ENCODE assay signal across 8 cellular contexts in genomic region chr9:137619240-137620090, GRCh38. TPM values are rescaled to one million over a fixed set of nuclear protein-coding genes. Genes with fewer than 3 reads are reported as not detected.
DNase-seq lines count a peak whose midpoint lies in the region; ATAC-seq and TF ChIP-seq lines count a peak whose summit lies in the region.

No MANE protein-coding gene starts in this region.

- intact Hi-C loops in adrenal gland (cut with DNase I) = no loop called here
- intact Hi-C loops in sciatic nerve (cut with DNase I) = no loop called here

- peaks cover 25 to 31% of the 10 kb centered on the region in 2 experiments for H3K4me1 Mint-ChIP-seq in H9

- peaks cover 5% of the 10 kb centered on the region for H3K23me2 ChIP-seq in H9 (ENCODE audit: insufficient read length, low read depth, low read length, poor library complexity, severe bottlenecking)

- H3K9me3 Mint-ChIP-seq in H9 = no peaks in the 10 kb centered on the region

- peak overlapping the region; percentile 7 for H3K18ac ChIP-seq in H9 (ENCODE audit: insufficient read length, low read depth, low read length)

- peak overlapping the region; percentile 66 to 91 (median 90) for H3K27ac Mint-ChIP-seq in H9

- H2BK20ac ChIP-seq in H9 (ENCODE audit: low read depth, low read length, poor library complexity, severe bottlenecking) = no peak overlapping the region

- H2AFZ ChIP-seq in H9 (ENCODE audit: low read length) = no peak overlapping the region

- H3K23ac ChIP-seq in H9 (ENCODE audit: insufficient read length, low read depth, low read length) = no peak overlapping the region

- H2BK12ac ChIP-seq in H9 (ENCODE audit: insufficient read length, low read depth, low read length) = no peak overlapping the region

- H3K4me3 ChIP-seq in NB4 (ENCODE audit: low read depth, low read length) (peak overlapping the region; percentile 93), adrenal gland (peak overlapping the region in 3 of 4 donors; percentile 67 to 96 (median 74))

- H3K27ac ChIP-seq in H9 (ENCODE audit: insufficient read length, low read depth, low read length) (no peak overlapping the region), adrenal gland (peak overlapping the region; percentile 40 to 99 (median 80))

- no peaks in the 10 kb centered on the region for H4K20me1 ChIP-seq in H9 (ENCODE audit: control insufficient read depth, insufficient read depth, insufficient read length)

- H3K79me2 ChIP-seq in H9 (ENCODE audit: insufficient read depth, low read length) = peaks cover 40% of the 10 kb centered on the region; the same call in 1 of the 2 replicates

- H2BK120ac ChIP-seq in H9 (ENCODE audit: low read depth, low read length, poor library complexity, severe bottlenecking) = no peak overlapping the region

- no CpG with 5 or more reads among the region's 58 CpGs for WGBS in H9 (ENCODE audit: extremely low coverage, insufficient read length, low lambda C conversion rate)
- 0 to 1% (median 1%) methylated on average over 22 to 56 of the region's 58 CpGs for WGBS in adrenal gland, 4 donors

- no peaks in the 10 kb centered on the region for H3K27me3 Mint-ChIP-seq in H9 (ENCODE audit: low read depth)

- no peaks in the 10 kb centered on the region for H3K79me1 ChIP-seq in H9 (ENCODE audit: insufficient read depth, low read depth, low read length, poor library complexity, severe bottlenecking)

- H3K9ac ChIP-seq in H9 (ENCODE audit: extremely low read depth, insufficient read length, low read length) = peak overlapping the region; percentile 90

- H3K27me3 ChIP-seq in H9 (ENCODE audit: insufficient read depth, low read length) (no peaks in the 10 kb centered on the region), adrenal gland (no peaks in the 10 kb centered on the region)

- no peak overlapping the region for H2BK15ac ChIP-seq in H9 (ENCODE audit: low read depth, low read length)

- peaks cover 16 to 33% (median 30%) of the 10 kb centered on the region in 3 experiments; a peak in 6 of 7 replicates for H3K36me3 Mint-ChIP-seq in H9 (ENCODE audit: insufficient read depth in 1 of 3, low read depth in 3 of 3)

- TF ChIP-seq POLR2A in NB4 (IDR thresholded peaks at IDR 0.05; ENCODE audit: extremely low read depth, insufficient read length) = no peak
- peak in 1 of 2 donors; percentile 36 for TF ChIP-seq POLR2A in adrenal gland (IDR thresholded peaks at IDR 0.05)

- no peak overlapping the region for H3T11ph ChIP-seq in H9 (ENCODE audit: low read length)

- no peak for TF ChIP-seq CTCF in H9 (conservative IDR thresholded peaks at IDR 0.05)
- no peak for TF ChIP-seq CTCF in NB4 (IDR thresholded peaks at IDR 0.05; ENCODE audit: low read depth, low read length)
- no peak for TF ChIP-seq CTCF in adrenal gland (IDR thresholded peaks at IDR 0.05)

- H3K9me3 ChIP-seq in H9 (ENCODE audit: control insufficient read depth, low read depth, low read length) = no peaks in the 10 kb centered on the region
- H3K9me3 ChIP-seq in adrenal gland (replicated peaks in 1 of 3) = no peaks in the 10 kb centered on the region

- H4K8ac ChIP-seq in H9 (replicated peaks; ENCODE audit: insufficient read length, low read depth, low read length) = no peak overlapping the region

- peak overlapping the region; percentile 84 to 91 for H3K4me3 Mint-ChIP-seq in H9

- H2BK5ac ChIP-seq in H9 (ENCODE audit: insufficient read length, low read length) = no peak overlapping the region

- no peak overlapping the region for H4K5ac ChIP-seq in H9 (ENCODE audit: insufficient read length, low read depth, low read length)

- H3K4ac ChIP-seq in H9 (ENCODE audit: low read depth, low read length) = no peak overlapping the region

- peak; percentile 27 for ATAC-seq in sciatic nerve

- peaks cover 0 to 8% of the 10 kb centered on the region in 2 donors for H3K36me3 ChIP-seq in adrenal gland (replicated peaks in 1 of 2)

- H4K91ac ChIP-seq in H9 (ENCODE audit: insufficient read length, low read depth, low read length) = no peak overlapping the region

- H3K4me2 ChIP-seq in H9 (ENCODE audit: insufficient read depth, insufficient read length, low read length) = peak overlapping the region; percentile 92

- DNase-seq in NOMO-1 (lab: John Stamatoyannopoulos, UW; ENCODE audit: unreplicated experiment in 2 of 2) = peak; percentile 26 to 57
- DNase-seq in NOMO-1 treated with dmso at 0.1 percent for 144 hours (lab: John Stamatoyannopoulos, UW; ENCODE audit: unreplicated experiment) = no peak
- DNase-seq in H9 = no peak
- DNase-seq in NB4 (ENCODE audit: low read depth) = peak; percentile 55
- DNase-seq in adrenal gland = peak in 5 of 7 donors; percentile 50 to 70 (median 54)
- peak; percentile 76 for DNase-seq in hepatic stellate cell (ENCODE audit: low spot score)
- DNase-seq in sciatic nerve (ENCODE audit: low spot score) = peak; percentile 69
- no peak for DNase-seq in effector CD8-positive, alpha-beta T cell (lab: John Stamatoyannopoulos, UW)

- H3K56ac ChIP-seq in H9 (ENCODE audit: insufficient read length, low read depth, low read length) = no peak overlapping the region

- no peak overlapping the region for H2AK5ac ChIP-seq in H9 (ENCODE audit: insufficient read length, low read length)

- H3K4me1 ChIP-seq in H9 (ENCODE audit: insufficient read depth, low read length) (no peaks in the 10 kb centered on the region; the same call in 1 of the 2 replicates), adrenal gland (replicated peaks in 1 of 2) (peaks cover 41 to 67% of the 10 kb centered on the region in 2 donors)

- peak overlapping the region; percentile 31 for H3K14ac ChIP-seq in H9 (ENCODE audit: insufficient read depth, low read length)

RNA-seq across cellular contexts. Expression of gene EHMT1, which starts 0.7 kb away (rescaled TPM):
- total RNA-seq in H9 (2021) (112 and 121 TPM in 2 replicates), adrenal gland (100 to 1,000 TPM in 2 of 8 donors, 10 to 100 TPM in 6; 46.1 to 171 (median 73.8) TPM), sciatic nerve (104 TPM)
- polyA plus RNA-seq in adrenal gland = 100 to 1,000 TPM in 1 of 3 donors, 10 to 100 TPM in 2; 42.0 to 107 (median 75.2) TPM

RNA-seq across cellular contexts. Expression of gene ARRDC1, which starts 14.0 kb away (rescaled TPM):
- total RNA-seq in H9 (2021) (26.4 and 34.4 TPM in 2 replicates), adrenal gland (10 to 100 TPM; 19.5 to 59.4 (median 35.7) TPM), sciatic nerve (30.6 TPM)
- 100 to 1,000 TPM in 2 of 3 donors, 10 to 100 TPM in 1; 14.1 to 194 (median 125) TPM for polyA plus RNA-seq in adrenal gland

RNA-seq across cellular contexts. Expression of gene ZMYND19, which starts 29.2 kb away (rescaled TPM):
- total RNA-seq in H9 (2021) = 79.2 and 82.3 TPM in 2 replicates
- total RNA-seq in adrenal gland = 10 to 100 TPM in 7 of 8 donors, 1 to 10 TPM in 1; 5.2 to 26.2 (median 15.1) TPM
- polyA plus RNA-seq in adrenal gland = 10 to 100 TPM in 2 of 3 donors, 1 to 10 TPM in 1; 7.9 to 33.5 (median 33.2) TPM
- 15.6 TPM for total RNA-seq in sciatic nerve

RNA-seq across cellular contexts. Expression of gene DPH7, which starts 40.7 kb away (rescaled TPM):
- total RNA-seq in H9 (2021) (49.2 and 51.3 TPM in 2 replicates), adrenal gland (10 to 100 TPM; 20.0 to 39.4 (median 24.0) TPM), sciatic nerve (33.1 TPM)
- polyA plus RNA-seq in adrenal gland = 10 to 100 TPM; 17.2 to 88.3 (median 75.0) TPM

Comparison
In these comparisons a context has a peak if more than half of its experiments do, and no peak if none do; other contexts are left out.
1. DNase-seq: peak in NOMO-1 (2 of 2), NB4 (single experiment), adrenal gland (5 of 7), hepatic stellate cell (single experiment) and sciatic nerve (single experiment); none in NOMO-1 treated with dmso at 0.1 percent for 144 hours (single experiment), H9 (single experiment) and effector CD8-positive, alpha-beta T cell (single experiment).